In genomic region chr3:23174426-23175039, GRCh38 we compare ENCODE assay signal across 19 cellular contexts. TPM values are rescaled to one million over a fixed set of nuclear protein-coding genes. Genes with fewer than 3 reads are reported as not detected.
A peak's percentile ranks its signal among the peaks of the same experiment; 100 is the strongest.
DNase-seq lines count a peak whose midpoint lies in the region; ATAC-seq and TF ChIP-seq lines count a peak whose summit lies in the region.
"Had no signal": no experiment of that assay in that cellular context is flagged by ENCODE, and none has a peak within 500 bp of the region (broad histone marks: within the 10 kb centered on the region; RNA-seq: fewer than 3 reads in every experiment).

No MANE protein-coding gene starts in this region.

- peaks cover 0 to 13% (median 2%) of the 10 kb centered on the region in 6 donors for H3K9me3 Mint-ChIP-seq in immature natural killer cell
- peaks cover 8% of the 10 kb centered on the region for H3K9me3 Mint-ChIP-seq in activated CD4-positive, alpha-beta memory T cell treated with anti-CD3 and anti-CD28 coated beads for 36 hours
- H3K9me3 Mint-ChIP-seq in activated T-helper 17 cell treated with anti-CD3 and anti-CD28 coated beads, Interleukin-2, amount 50 U/mL, for 72 hours, result peaks cover 7% of the 10 kb centered on the region

- DNase-seq in Right ventricle myocardium inferior (ENCODE audit: missing footprints), result peak; percentile 74
- DNase-seq in right atrium auricular region (ENCODE audit: low spot score), result no peak
- peak; percentile 66 for DNase-seq in fibroblast of pulmonary artery (ENCODE audit: low read depth)
- peak; percentile 10 for DNase-seq in left kidney (ENCODE audit: low read depth, low spot score)
- DNase-seq in upper lobe of right lung, result no peak
- no peak for DNase-seq in immature natural killer cell
- no peak for DNase-seq in activated CD4-positive, alpha-beta memory T cell treated with anti-CD3 and anti-CD28 coated beads for 36 hours
- DNase-seq: activated CD4-positive, alpha-beta T cell treated with anti-CD3 and anti-CD28 coated beads, Interleukin-2, amount 50 U/mL, for 4 hours; activated naive CD4-positive, alpha-beta T cell treated with Interleukin-2 at 50 U/mL for 16 hours; activated T-cell treated with anti-CD3 and anti-CD28 coated beads for 4 hours; effector memory CD8-positive, alpha-beta T cell; mucosa of descending colon; NCI-H187 treated with DMSO at 0.1 percent for 48 hours; NCI-H446 treated with DMSO at 0.1 percent for 48 hours; stimulated activated CD4-positive, alpha-beta T cell treated with anti-CD3 and anti-CD28 coated beads, Interleukin-15, amount 100 ng/mL, for 24 hours had no signal

- H3K9me3 ChIP-seq in right atrium auricular region (peaks cover 0 to 15% of the 10 kb centered on the region in 2 donors), upper lobe of right lung (no peaks in the 10 kb centered on the region)
- H3K9me3 ChIP-seq: mucosa of descending colon, suprapubic skin had no signal

- no peaks in the 10 kb centered on the region for H3K36me3 Mint-ChIP-seq in immature natural killer cell
- no peaks in the 10 kb centered on the region for H3K36me3 Mint-ChIP-seq in activated CD4-positive, alpha-beta memory T cell treated with anti-CD3 and anti-CD28 coated beads for 36 hours
- no peaks in the 10 kb centered on the region for H3K36me3 Mint-ChIP-seq in activated T-helper 17 cell treated with anti-CD3 and anti-CD28 coated beads, Interleukin-2, amount 50 U/mL, for 72 hours (ENCODE audit: low read depth)

- H3K27me3 Mint-ChIP-seq in immature natural killer cell (ENCODE audit: low read depth in 3 of 3), result no peaks in the 10 kb centered on the region
- no peaks in the 10 kb centered on the region for H3K27me3 Mint-ChIP-seq in activated CD4-positive, alpha-beta memory T cell treated with anti-CD3 and anti-CD28 coated beads for 36 hours
- H3K27me3 Mint-ChIP-seq in activated T-helper 17 cell treated with anti-CD3 and anti-CD28 coated beads, Interleukin-2, amount 50 U/mL, for 72 hours, result peaks cover 3% of the 10 kb centered on the region

- POLR2A ChIA-PET in activated CD4-positive, alpha-beta memory T cell treated with anti-CD3 and anti-CD28 coated beads for 36 hours (lab: Charles Lee), result no interaction called here

- TF ChIP-seq CTCF in right atrium auricular region (IDR thresholded peaks at IDR 0.05) (no peak), fibroblast of pulmonary artery (IDR thresholded peaks at IDR 0.05; ENCODE audit: low read length, missing control alignments) (no peak), upper lobe of right lung (IDR thresholded peaks at IDR 0.05) (no peak)

- intact Hi-C loops in Right ventricle myocardium inferior (cut with DNase I) (no loop called here), upper lobe of right lung (cut with DNase I) (no loop called here)
- intact Hi-C loops in activated CD4-positive, alpha-beta memory T cell treated with anti-CD3 and anti-CD28 coated beads for 36 hours (cut with micrococcal nuclease), result no loop called here

- H3K27me3 ChIP-seq in right atrium auricular region (no peaks in the 10 kb centered on the region), upper lobe of right lung (no peaks in the 10 kb centered on the region)
- H3K27me3 ChIP-seq: ascending aorta, suprapubic skin had no signal

- no peak overlapping the region for H3K4me3 Mint-ChIP-seq in immature natural killer cell
- H3K4me3 Mint-ChIP-seq in activated CD4-positive, alpha-beta memory T cell treated with anti-CD3 and anti-CD28 coated beads for 36 hours, result no peak overlapping the region
- H3K4me3 Mint-ChIP-seq in activated T-helper 17 cell treated with anti-CD3 and anti-CD28 coated beads, Interleukin-2, amount 50 U/mL, for 72 hours, result no peak overlapping the region
- H3K4me3 Mint-ChIP-seq: effector memory CD8-positive, alpha-beta T cell had no signal

- H3K27ac ChIP-seq in right atrium auricular region, result no peak overlapping the region
- no peak overlapping the region for H3K27ac ChIP-seq in upper lobe of right lung
- H3K27ac ChIP-seq: ascending aorta, C4-2B, suprapubic skin had no signal

- H3K4me1 Mint-ChIP-seq in immature natural killer cell, result no peaks in the 10 kb centered on the region
- no peaks in the 10 kb centered on the region for H3K4me1 Mint-ChIP-seq in activated CD4-positive, alpha-beta memory T cell treated with anti-CD3 and anti-CD28 coated beads for 36 hours (ENCODE audit: low read depth)
- H3K4me1 Mint-ChIP-seq in activated T-helper 17 cell treated with anti-CD3 and anti-CD28 coated beads, Interleukin-2, amount 50 U/mL, for 72 hours, result no peaks in the 10 kb centered on the region

- CTCF ChIA-PET in activated CD4-positive, alpha-beta memory T cell treated with anti-CD3 and anti-CD28 coated beads for 36 hours (lab: Charles Lee), result no interaction called here

- no peak overlapping the region for H3K4me3 ChIP-seq in right atrium auricular region
- H3K4me3 ChIP-seq in fibroblast of pulmonary artery (replicated peaks; ENCODE audit: low read depth, low read length), result no peak overlapping the region
- no peak overlapping the region for H3K4me3 ChIP-seq in upper lobe of right lung
- H3K4me3 ChIP-seq: ascending aorta, mucosa of descending colon, suprapubic skin had no signal

- ATAC-seq in Right ventricle myocardium inferior (peak; percentile 95), upper lobe of right lung (peak; percentile 62)
- ATAC-seq in activated T-helper 17 cell treated with anti-CD3 and anti-CD28 coated beads, Interleukin-2, amount 50 U/mL, for 72 hours (replicated peaks), result no peak
- ATAC-seq: effector memory CD8-positive, alpha-beta T cell; mucosa of descending colon had no signal

- no peak overlapping the region for H3K27ac Mint-ChIP-seq in immature natural killer cell
- no peak overlapping the region for H3K27ac Mint-ChIP-seq in activated CD4-positive, alpha-beta memory T cell treated with anti-CD3 and anti-CD28 coated beads for 36 hours
- H3K27ac Mint-ChIP-seq in activated T-helper 17 cell treated with anti-CD3 and anti-CD28 coated beads, Interleukin-2, amount 50 U/mL, for 72 hours, result no peak overlapping the region
- H3K27ac Mint-ChIP-seq: effector memory CD8-positive, alpha-beta T cell had no signal

- H3K36me3 ChIP-seq in right atrium auricular region, result no peaks in the 10 kb centered on the region
- no peaks in the 10 kb centered on the region for H3K36me3 ChIP-seq in upper lobe of right lung
- H3K36me3 ChIP-seq: ascending aorta, suprapubic skin had no signal

- H3K4me1 ChIP-seq in right atrium auricular region (no peaks in the 10 kb centered on the region), upper lobe of right lung (peaks cover 6% of the 10 kb centered on the region)
- H3K4me1 ChIP-seq: ascending aorta, suprapubic skin had no signal

RNA-seq across cellular contexts. Expression of gene UBE2E2, which starts 28.6 kb away (rescaled TPM):
- total RNA-seq in Right ventricle myocardium inferior (40.0 TPM), right atrium auricular region (10 to 100 TPM; 31.0 to 36.7 TPM), upper lobe of right lung (45.9 TPM)
- polyA plus RNA-seq in immature natural killer cell, result 10 to 100 TPM in 1 of 3 donors, 1 to 10 TPM in 2; 1.8 to 12.9 (median 5.0) TPM
- total RNA-seq in activated CD4-positive, alpha-beta memory T cell treated with anti-CD3 and anti-CD28 coated beads for 36 hours, result 1 to 10 TPM; 2.0 to 4.2 TPM
- total RNA-seq in activated T-helper 17 cell treated with anti-CD3 and anti-CD28 coated beads, Interleukin-2, amount 50 U/mL, for 72 hours, result 1 to 10 TPM; 2.9 to 6.6 TPM

Comparison
In these comparisons a context has a peak if more than half of its experiments do, and no peak if none do; other contexts are left out.
1. DNase-seq: peak in Right ventricle myocardium inferior (single experiment), fibroblast of pulmonary artery (single experiment) and left kidney (single experiment); none in right atrium auricular region (single experiment), upper lobe of right lung (single experiment), immature natural killer cell (0 of 3) and activated CD4-positive, alpha-beta memory T cell treated with anti-CD3 and anti-CD28 coated beads for 36 hours (single experiment).